7 cellular contexts compared by ENCODE assay signal in genomic region chr1:75632350-75632949, GRCh38. TPM values are rescaled to one million over a fixed set of nuclear protein-coding genes. Genes with fewer than 3 reads are reported as not detected.
DNase-seq lines count a peak whose midpoint lies in the region; ATAC-seq, FAIRE-seq and TF ChIP-seq lines count a peak whose summit lies in the region.

No MANE protein-coding gene starts in this region.

- DNase-seq in GM06990 (ENCODE audit: extremely low read depth, insufficient read length) (no peak), NAMALWA (ENCODE audit: low spot score) (peak; percentile 47), amniotic epithelial cell (ENCODE audit: low read depth) (peak; percentile 23), kidney (no peak)
- DNase-seq in activated naive CD4-positive, alpha-beta T cell (lab: John Stamatoyannopoulos, UW): no peak

- no peak overlapping the region for H3K4me3 ChIP-seq in GM06990 (replicated peaks; ENCODE audit: low read depth, low read length)
- no peak overlapping the region for H3K4me3 ChIP-seq in kidney (ENCODE audit: low read length in 2 of 2)

- H3K36me3 ChIP-seq in GM06990 (ENCODE audit: control insufficient read depth, insufficient read depth, low read length): no peaks in the 10 kb centered on the region
- no peaks in the 10 kb centered on the region for H3K36me3 ChIP-seq in kidney (ENCODE audit: control insufficient read depth in 1 of 2, insufficient read depth in 2 of 2, low read length in 2 of 2)

- intact Hi-C loops in kidney (cut with DNase I): loop anchor here (5.0 kb wide), 1 partner anchor 365 kb away; no protein-coding TSS in a partner anchor

- no peaks in the 10 kb centered on the region for H3K9me3 ChIP-seq in kidney (ENCODE audit: control insufficient read depth in 1 of 2, low read length in 2 of 2)

- no peaks in the 10 kb centered on the region for H3K27me3 ChIP-seq in GM06990 (replicated peaks; ENCODE audit: control insufficient read depth, insufficient read depth, low read length)

- TF ChIP-seq CTCF in GM06990 (IDR thresholded peaks at IDR 0.05; ENCODE audit: insufficient read depth, low read length, poor library complexity, severe bottlenecking) (peak; percentile 64), kidney (IDR thresholded peaks at IDR 0.05; ENCODE audit: borderline replicate concordance, extremely low read depth, insufficient read depth) (peak; percentile 68)

- H3K27ac ChIP-seq in kidney (ENCODE audit: low read depth in 2 of 2, low read length in 2 of 2): no peak overlapping the region

- no peak overlapping the region for H3K9ac ChIP-seq in kidney (ENCODE audit: low read length in 2 of 2)

- FAIRE-seq in kidney (lab: Jason Lieb, UNC): peak; percentile 76

- no peaks in the 10 kb centered on the region for H3K4me1 ChIP-seq in kidney (ENCODE audit: control insufficient read depth in 1 of 2, insufficient read depth in 1 of 2, low read depth in 1 of 2, low read length in 2 of 2)

- ATAC-seq in GM21786 (IDR thresholded peaks at IDR 0.05; ENCODE audit: unreplicated experiment) (peak; percentile 83), GM19324 (IDR thresholded peaks at IDR 0.05; ENCODE audit: low FRiP score, unreplicated experiment) (no peak)

RNA-seq across cellular contexts. Expression of gene SLC44A5, which starts 21.5 kb away (rescaled TPM):
- 0.66 TPM for total RNA-seq in kidney
- polyA plus RNA-seq in kidney (ENCODE audit: insufficient read depth, low read depth, low replicate concordance): 5.0 TPM

Comparison
In these comparisons a context has a peak if more than half of its experiments do, and no peak if none do; other contexts are left out.
1. DNase-seq: peak in NAMALWA (single experiment) and amniotic epithelial cell (single experiment); none in GM06990 (single experiment), kidney (single experiment) and activated naive CD4-positive, alpha-beta T cell (0 of 4).